ENCODE assay signal across 1 cellular context in the genomic region with DNA sequence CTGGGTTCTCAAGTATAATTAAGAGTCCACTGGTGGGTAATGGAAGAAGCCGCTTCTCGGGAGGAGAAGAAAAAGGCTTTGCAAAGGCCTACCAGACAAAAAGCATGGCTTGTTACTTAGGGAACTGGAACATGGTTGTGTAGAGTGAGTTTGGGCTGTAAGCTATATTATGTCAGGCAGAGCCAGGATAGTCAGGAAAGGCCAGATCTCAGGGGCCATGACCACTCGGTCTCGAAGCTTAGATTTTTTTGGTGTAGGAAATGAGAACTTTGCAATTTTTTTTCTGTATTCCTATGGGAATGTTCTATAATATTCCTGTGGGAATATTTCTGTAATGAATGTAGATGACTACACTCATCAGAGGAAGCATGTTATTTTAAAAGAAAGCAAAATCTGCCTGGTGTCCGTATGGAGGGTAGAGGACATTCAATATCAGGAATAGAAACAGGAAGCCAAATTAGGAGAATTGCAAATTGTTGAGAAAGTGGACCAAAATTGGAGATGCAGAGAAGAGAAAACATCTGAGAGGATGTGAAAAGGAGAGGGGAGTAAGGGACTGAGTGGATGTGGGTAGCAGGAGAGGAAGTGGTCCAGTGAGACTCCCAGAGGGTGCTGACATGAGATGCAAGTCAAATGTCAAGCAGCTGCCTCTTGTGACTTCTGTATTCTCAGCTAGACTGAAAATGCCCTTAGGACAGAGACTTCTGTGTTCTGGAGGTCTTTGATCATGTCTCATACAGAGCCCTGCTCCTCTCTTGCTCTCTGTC.
TF ChIP-seq lines count a peak whose summit lies in the region.

No MANE protein-coding gene starts in this region.

TF ChIP-seq in GM12878, 131 proteins besides CTCF, POLR2A, EP300 and RAD21 (continued from another document and continues in another):
- TF ChIP-seq, protein P1, sequence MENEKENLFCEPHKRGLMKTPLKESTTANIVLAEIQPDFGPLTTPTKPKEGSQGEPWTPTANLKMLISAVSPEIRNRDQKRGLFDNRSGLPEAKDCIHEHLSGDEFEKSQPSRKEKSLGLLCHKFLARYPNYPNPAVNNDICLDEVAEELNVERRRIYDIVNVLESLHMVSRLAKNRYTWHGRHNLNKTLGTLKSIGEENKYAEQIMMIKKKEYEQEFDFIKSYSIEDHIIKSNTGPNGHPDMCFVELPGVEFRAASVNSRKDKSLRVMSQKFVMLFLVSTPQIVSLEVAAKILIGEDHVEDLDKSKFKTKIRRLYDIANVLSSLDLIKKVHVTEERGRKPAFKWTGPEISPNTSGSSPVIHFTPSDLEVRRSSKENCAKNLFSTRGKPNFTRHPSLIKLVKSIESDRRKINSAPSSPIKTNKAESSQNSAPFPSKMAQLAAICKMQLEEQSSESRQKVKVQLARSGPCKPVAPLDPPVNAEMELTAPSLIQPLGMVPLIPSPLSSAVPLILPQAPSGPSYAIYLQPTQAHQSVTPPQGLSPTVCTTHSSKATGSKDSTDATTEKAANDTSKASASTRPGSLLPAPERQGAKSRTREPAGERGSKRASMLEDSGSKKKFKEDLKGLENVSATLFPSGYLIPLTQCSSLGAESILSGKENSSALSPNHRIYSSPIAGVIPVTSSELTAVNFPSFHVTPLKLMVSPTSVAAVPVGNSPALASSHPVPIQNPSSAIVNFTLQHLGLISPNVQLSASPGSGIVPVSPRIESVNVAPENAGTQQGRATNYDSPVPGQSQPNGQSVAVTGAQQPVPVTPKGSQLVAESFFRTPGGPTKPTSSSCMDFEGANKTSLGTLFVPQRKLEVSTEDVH (IDR thresholded peaks at IDR 0.05; ENCODE audit: low read depth, partially characterized antibody), result no peak
- TF ChIP-seq SREBF2 (IDR thresholded peaks at IDR 0.05; ENCODE audit: low read length), result no peak
- TF ChIP-seq JUND (IDR thresholded peaks at IDR 0.05; ENCODE audit: low read depth, low read length), result no peak; the same call in 1 of the 2 replicates
- TF ChIP-seq ZBED1 (IDR thresholded peaks at IDR 0.05; ENCODE audit: borderline replicate concordance), result no peak
- TF ChIP-seq TBL1XR1 (IDR thresholded peaks at IDR 0.05; ENCODE audit: low read depth, low read length), result peak; percentile 74; the same call in 1 of the 2 replicates
- no peak for TF ChIP-seq CHD4 (IDR thresholded peaks at IDR 0.05)
- TF ChIP-seq, protein P2, sequence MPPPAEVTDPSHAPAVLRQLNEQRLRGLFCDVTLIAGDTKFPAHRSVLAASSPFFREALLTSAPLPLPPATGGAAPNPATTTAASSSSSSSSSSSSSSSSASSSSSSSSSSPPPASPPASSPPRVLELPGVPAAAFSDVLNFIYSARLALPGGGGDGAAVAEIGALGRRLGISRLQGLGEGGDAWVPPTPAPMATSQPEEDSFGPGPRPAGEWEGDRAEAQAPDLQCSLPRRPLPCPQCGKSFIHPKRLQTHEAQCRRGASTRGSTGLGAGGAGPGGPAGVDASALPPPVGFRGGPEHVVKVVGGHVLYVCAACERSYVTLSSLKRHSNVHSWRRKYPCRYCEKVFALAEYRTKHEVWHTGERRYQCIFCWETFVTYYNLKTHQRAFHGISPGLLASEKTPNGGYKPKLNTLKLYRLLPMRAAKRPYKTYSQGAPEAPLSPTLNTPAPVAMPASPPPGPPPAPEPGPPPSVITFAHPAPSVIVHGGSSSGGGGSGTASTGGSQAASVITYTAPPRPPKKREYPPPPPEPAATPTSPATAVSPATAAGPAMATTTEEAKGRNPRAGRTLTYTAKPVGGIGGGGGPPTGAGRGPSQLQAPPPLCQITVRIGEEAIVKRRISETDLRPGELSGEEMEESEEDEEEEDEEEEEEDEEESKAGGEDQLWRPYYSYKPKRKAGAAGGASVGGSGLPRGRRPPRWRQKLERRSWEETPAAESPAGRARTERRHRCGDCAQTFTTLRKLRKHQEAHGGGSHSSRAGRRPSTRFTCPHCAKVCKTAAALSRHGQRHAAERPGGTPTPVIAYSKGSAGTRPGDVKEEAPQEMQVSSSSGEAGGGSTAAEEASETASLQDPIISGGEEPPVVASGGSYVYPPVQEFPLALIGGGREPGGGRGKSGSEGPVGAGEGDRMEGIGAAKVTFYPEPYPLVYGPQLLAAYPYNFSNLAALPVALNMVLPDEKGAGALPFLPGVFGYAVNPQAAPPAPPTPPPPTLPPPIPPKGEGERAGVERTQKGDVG (CRISPR knock-in tag; IDR thresholded peaks at IDR 0.05), result no peak
- TF ChIP-seq FOXM1 (IDR thresholded peaks at IDR 0.05; ENCODE audit: low read depth, low read length), result no peak
- TF ChIP-seq ZNF217 (IDR thresholded peaks at IDR 0.05), result 0 out of 2 replicates have a peak, but pooled peaks have one; percentile 66
- no peak for TF ChIP-seq ZNF622 (IDR thresholded peaks at IDR 0.05)
- TF ChIP-seq, protein P3, sequence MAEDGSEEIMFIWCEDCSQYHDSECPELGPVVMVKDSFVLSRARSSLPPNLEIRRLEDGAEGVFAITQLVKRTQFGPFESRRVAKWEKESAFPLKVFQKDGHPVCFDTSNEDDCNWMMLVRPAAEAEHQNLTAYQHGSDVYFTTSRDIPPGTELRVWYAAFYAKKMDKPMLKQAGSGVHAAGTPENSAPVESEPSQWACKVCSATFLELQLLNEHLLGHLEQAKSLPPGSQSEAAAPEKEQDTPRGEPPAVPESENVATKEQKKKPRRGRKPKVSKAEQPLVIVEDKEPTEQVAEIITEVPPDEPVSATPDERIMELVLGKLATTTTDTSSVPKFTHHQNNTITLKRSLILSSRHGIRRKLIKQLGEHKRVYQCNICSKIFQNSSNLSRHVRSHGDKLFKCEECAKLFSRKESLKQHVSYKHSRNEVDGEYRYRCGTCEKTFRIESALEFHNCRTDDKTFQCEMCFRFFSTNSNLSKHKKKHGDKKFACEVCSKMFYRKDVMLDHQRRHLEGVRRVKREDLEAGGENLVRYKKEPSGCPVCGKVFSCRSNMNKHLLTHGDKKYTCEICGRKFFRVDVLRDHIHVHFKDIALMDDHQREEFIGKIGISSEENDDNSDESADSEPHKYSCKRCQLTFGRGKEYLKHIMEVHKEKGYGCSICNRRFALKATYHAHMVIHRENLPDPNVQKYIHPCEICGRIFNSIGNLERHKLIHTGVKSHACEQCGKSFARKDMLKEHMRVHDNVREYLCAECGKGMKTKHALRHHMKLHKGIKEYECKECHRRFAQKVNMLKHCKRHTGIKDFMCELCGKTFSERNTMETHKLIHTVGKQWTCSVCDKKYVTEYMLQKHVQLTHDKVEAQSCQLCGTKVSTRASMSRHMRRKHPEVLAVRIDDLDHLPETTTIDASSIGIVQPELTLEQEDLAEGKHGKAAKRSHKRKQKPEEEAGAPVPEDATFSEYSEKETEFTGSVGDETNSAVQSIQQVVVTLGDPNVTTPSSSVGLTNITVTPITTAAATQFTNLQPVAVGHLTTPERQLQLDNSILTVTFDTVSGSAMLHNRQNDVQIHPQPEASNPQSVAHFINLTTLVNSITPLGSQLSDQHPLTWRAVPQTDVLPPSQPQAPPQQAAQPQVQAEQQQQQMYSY (CRISPR knock-in tag; IDR thresholded peaks at IDR 0.05), result no peak
- no peak for TF ChIP-seq MTA3 (IDR thresholded peaks at IDR 0.05; ENCODE audit: borderline replicate concordance, low read length)
- peak; percentile 64 for TF ChIP-seq GATAD2B (conservative IDR thresholded peaks at IDR 0.05; ENCODE audit: low read depth)
- no peak for TF ChIP-seq SMAD5 (IDR thresholded peaks at IDR 0.05; ENCODE audit: low read depth)
- TF ChIP-seq, protein P4, sequence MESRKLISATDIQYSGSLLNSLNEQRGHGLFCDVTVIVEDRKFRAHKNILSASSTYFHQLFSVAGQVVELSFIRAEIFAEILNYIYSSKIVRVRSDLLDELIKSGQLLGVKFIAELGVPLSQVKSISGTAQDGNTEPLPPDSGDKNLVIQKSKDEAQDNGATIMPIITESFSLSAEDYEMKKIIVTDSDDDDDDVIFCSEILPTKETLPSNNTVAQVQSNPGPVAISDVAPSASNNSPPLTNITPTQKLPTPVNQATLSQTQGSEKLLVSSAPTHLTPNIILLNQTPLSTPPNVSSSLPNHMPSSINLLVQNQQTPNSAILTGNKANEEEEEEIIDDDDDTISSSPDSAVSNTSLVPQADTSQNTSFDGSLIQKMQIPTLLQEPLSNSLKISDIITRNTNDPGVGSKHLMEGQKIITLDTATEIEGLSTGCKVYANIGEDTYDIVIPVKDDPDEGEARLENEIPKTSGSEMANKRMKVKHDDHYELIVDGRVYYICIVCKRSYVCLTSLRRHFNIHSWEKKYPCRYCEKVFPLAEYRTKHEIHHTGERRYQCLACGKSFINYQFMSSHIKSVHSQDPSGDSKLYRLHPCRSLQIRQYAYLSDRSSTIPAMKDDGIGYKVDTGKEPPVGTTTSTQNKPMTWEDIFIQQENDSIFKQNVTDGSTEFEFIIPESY (IDR thresholded peaks at IDR 0.05), result no peak
- TF ChIP-seq MYC (IDR thresholded peaks at IDR 0.05; ENCODE audit: insufficient read depth, insufficient read length, insufficient replicate concordance, low read length, severe bottlenecking), result no peak
- no peak for TF ChIP-seq POLR2AphosphoS5 (IDR thresholded peaks at IDR 0.05; ENCODE audit: low read length)
- peak; percentile 72; the same call in 1 of the 2 replicates for TF ChIP-seq TCF3 (IDR thresholded peaks at IDR 0.05; ENCODE audit: borderline replicate concordance, insufficient read depth, low read depth, low read length)
- TF ChIP-seq, protein P5, sequence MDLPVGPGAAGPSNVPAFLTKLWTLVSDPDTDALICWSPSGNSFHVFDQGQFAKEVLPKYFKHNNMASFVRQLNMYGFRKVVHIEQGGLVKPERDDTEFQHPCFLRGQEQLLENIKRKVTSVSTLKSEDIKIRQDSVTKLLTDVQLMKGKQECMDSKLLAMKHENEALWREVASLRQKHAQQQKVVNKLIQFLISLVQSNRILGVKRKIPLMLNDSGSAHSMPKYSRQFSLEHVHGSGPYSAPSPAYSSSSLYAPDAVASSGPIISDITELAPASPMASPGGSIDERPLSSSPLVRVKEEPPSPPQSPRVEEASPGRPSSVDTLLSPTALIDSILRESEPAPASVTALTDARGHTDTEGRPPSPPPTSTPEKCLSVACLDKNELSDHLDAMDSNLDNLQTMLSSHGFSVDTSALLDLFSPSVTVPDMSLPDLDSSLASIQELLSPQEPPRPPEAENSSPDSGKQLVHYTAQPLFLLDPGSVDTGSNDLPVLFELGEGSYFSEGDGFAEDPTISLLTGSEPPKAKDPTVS (IDR thresholded peaks at IDR 0.05; ENCODE audit: low read depth, low read length), result no peak
- TF ChIP-seq, protein P6, sequence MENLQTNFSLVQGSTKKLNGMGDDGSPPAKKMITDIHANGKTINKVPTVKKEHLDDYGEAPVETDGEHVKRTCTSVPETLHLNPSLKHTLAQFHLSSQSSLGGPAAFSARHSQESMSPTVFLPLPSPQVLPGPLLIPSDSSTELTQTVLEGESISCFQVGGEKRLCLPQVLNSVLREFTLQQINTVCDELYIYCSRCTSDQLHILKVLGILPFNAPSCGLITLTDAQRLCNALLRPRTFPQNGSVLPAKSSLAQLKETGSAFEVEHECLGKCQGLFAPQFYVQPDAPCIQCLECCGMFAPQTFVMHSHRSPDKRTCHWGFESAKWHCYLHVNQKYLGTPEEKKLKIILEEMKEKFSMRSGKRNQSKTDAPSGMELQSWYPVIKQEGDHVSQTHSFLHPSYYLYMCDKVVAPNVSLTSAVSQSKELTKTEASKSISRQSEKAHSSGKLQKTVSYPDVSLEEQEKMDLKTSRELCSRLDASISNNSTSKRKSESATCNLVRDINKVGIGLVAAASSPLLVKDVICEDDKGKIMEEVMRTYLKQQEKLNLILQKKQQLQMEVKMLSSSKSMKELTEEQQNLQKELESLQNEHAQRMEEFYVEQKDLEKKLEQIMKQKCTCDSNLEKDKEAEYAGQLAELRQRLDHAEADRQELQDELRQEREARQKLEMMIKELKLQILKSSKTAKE (IDR thresholded peaks at IDR 0.05; ENCODE audit: low read depth, poor library complexity, severe bottlenecking), result peak; percentile 71
- TF ChIP-seq BCL11A (IDR thresholded peaks at IDR 0.05; ENCODE audit: low read depth, low read length), result peak; percentile 88
- TF ChIP-seq CREB1 (IDR thresholded peaks at IDR 0.05; ENCODE audit: low read depth), result no peak
- no peak for TF ChIP-seq CBFB (IDR thresholded peaks at IDR 0.05; ENCODE audit: low read depth)
- TF ChIP-seq MEF2B (IDR thresholded peaks at IDR 0.05; ENCODE audit: partially characterized antibody, poor library complexity, severe bottlenecking), result peak; percentile 90
- TF ChIP-seq IRF4 (IDR thresholded peaks at IDR 0.05; ENCODE audit: low read depth, low read length), result peak; percentile 89
- TF ChIP-seq, protein P7, sequence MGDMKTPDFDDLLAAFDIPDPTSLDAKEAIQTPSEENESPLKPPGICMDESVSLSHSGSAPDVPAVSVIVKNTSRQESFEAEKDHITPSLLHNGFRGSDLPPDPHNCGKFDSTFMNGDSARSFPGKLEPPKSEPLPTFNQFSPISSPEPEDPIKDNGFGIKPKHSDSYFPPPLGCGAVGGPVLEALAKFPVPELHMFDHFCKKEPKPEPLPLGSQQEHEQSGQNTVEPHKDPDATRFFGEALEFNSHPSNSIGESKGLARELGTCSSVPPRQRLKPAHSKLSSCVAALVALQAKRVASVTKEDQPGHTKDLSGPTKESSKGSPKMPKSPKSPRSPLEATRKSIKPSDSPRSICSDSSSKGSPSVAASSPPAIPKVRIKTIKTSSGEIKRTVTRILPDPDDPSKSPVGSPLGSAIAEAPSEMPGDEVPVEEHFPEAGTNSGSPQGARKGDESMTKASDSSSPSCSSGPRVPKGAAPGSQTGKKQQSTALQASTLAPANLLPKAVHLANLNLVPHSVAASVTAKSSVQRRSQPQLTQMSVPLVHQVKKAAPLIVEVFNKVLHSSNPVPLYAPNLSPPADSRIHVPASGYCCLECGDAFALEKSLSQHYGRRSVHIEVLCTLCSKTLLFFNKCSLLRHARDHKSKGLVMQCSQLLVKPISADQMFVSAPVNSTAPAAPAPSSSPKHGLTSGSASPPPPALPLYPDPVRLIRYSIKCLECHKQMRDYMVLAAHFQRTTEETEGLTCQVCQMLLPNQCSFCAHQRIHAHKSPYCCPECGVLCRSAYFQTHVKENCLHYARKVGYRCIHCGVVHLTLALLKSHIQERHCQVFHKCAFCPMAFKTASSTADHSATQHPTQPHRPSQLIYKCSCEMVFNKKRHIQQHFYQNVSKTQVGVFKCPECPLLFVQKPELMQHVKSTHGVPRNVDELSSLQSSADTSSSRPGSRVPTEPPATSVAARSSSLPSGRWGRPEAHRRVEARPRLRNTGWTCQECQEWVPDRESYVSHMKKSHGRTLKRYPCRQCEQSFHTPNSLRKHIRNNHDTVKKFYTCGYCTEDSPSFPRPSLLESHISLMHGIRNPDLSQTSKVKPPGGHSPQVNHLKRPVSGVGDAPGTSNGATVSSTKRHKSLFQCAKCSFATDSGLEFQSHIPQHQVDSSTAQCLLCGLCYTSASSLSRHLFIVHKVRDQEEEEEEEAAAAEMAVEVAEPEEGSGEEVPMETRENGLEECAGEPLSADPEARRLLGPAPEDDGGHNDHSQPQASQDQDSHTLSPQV (IDR thresholded peaks at IDR 0.05), result no peak
- TF ChIP-seq ZZZ3 (IDR thresholded peaks at IDR 0.05; ENCODE audit: control insufficient read depth, insufficient read length, low read depth), result no peak
- no peak for TF ChIP-seq HDGF (IDR thresholded peaks at IDR 0.05)
- TF ChIP-seq POLR2AphosphoS2 (IDR thresholded peaks at IDR 0.05; ENCODE audit: low read depth, low read length), result no peak
- peak; percentile 86 for TF ChIP-seq ZNF24 (IDR thresholded peaks at IDR 0.05)
- TF ChIP-seq, protein P8, sequence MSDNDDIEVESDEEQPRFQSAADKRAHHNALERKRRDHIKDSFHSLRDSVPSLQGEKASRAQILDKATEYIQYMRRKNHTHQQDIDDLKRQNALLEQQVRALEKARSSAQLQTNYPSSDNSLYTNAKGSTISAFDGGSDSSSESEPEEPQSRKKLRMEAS (IDR thresholded peaks at IDR 0.05; ENCODE audit: low read depth, low read length), result no peak
- no peak for TF ChIP-seq GABPA (IDR thresholded peaks at IDR 0.05; ENCODE audit: low read depth)
- TF ChIP-seq RFX5 (IDR thresholded peaks at IDR 0.05; ENCODE audit: low read depth, low read length), result no peak
- TF ChIP-seq CREM (IDR thresholded peaks at IDR 0.05; ENCODE audit: low read depth), result peak; percentile 58; the same call in 1 of the 2 replicates
